22 cellular contexts compared by ENCODE assay signal in genomic region chr20:62566266-62566665, GRCh38.
DNase-seq lines count a peak whose midpoint lies in the region; ATAC-seq, FAIRE-seq and TF ChIP-seq lines count a peak whose summit lies in the region.
"Had no signal": no experiment of that assay in that cellular context is flagged by ENCODE, and none has a peak within 500 bp of the region (broad histone marks: within the 10 kb centered on the region; RNA-seq: fewer than 3 reads in every experiment).

No MANE protein-coding gene starts in this region.

- WGBS in HepG2 (ENCODE audit: low lambda C conversion rate): 17% methylated on average over 6 of the region's 11 CpGs
- no CpG with 5 or more reads among the region's 11 CpGs for WGBS in right lobe of liver (ENCODE audit: insufficient coverage, low coverage, low lambda C conversion rate, missing lambda C conversion rate)
- no CpG with 5 or more reads among the region's 11 CpGs for WGBS in neuronal stem cell (ENCODE audit: extremely low coverage in 2 of 2, insufficient read length in 2 of 2, insufficient replicate concordance in 1 of 2), 2 donors

- no peak overlapping the region for H2BK15ac ChIP-seq in neuronal stem cell (ENCODE audit: low read length)

- TF ChIP-seq CTCF in cardiac muscle cell (IDR thresholded peaks at IDR 0.05; ENCODE audit: low read depth, low read length): no peak
- TF ChIP-seq CTCF in HepG2 (CRISPR knock-in tag; IDR thresholded peaks at IDR 0.05): no peak
- no peak for TF ChIP-seq CTCF in right lobe of liver (IDR thresholded peaks at IDR 0.05)

- H3K9me3 ChIP-seq in cardiac muscle cell (ENCODE audit: low read depth) (no peaks in the 10 kb centered on the region), HepG2 (ENCODE audit: low read length) (no peaks in the 10 kb centered on the region), right lobe of liver (no peaks in the 10 kb centered on the region), neuronal stem cell (replicated peaks in 1 of 2; ENCODE audit: control insufficient read depth in 2 of 2, insufficient read depth in 1 of 2, low read depth in 1 of 2, low read length in 2 of 2) (peaks cover 0 to 3% of the 10 kb centered on the region in 2 donors), skeletal muscle tissue (ENCODE audit: control insufficient read depth in 3 of 3, low read length in 3 of 3) (peaks cover 0 to 3% (median 3%) of the 10 kb centered on the region in 3 donors)
- H3K9me3 ChIP-seq: A549, Caco-2 had no signal

- FAIRE-seq in HepG2 (lab: Jason Lieb, UNC): no peak
- FAIRE-seq: A549, D721Med, G401.6, GM12892, GM18507 had no signal

- no peak overlapping the region for H3K4ac ChIP-seq in neuronal stem cell (ENCODE audit: low read length)

- peak overlapping the region; percentile 56 for H3K14ac ChIP-seq in neuronal stem cell (ENCODE audit: low read length)

- in situ Hi-C loops in HepG2 (cut with HindIII; ENCODE audit: extremely low pct_ligation_motif_present, low pct_unique_long_range_greater_than_20kb): no loop called here

- H4K8ac ChIP-seq in neuronal stem cell (ENCODE audit: low read depth, low read length): no peak overlapping the region

- no peak overlapping the region for H2BK120ac ChIP-seq in neuronal stem cell (ENCODE audit: low read depth, low read length)

- peak overlapping the region; percentile 28 for H3K18ac ChIP-seq in neuronal stem cell (ENCODE audit: low read length)

- H3K79me2 ChIP-seq in HepG2 (ENCODE audit: insufficient read depth, low read length): no peaks in the 10 kb centered on the region

- H2AFZ ChIP-seq in HepG2 (ENCODE audit: low read length) (no peak overlapping the region), neuronal stem cell (ENCODE audit: low read length) (no peak overlapping the region)

- H3K27ac ChIP-seq in cardiac muscle cell (peak overlapping the region; percentile 71), HepG2 (ENCODE audit: extremely low read length, insufficient read depth, low read length) (no peak overlapping the region), right lobe of liver (no peak overlapping the region), neuronal stem cell (replicated peaks; ENCODE audit: low read length) (no peak overlapping the region), skeletal muscle tissue (ENCODE audit: low read depth, low read length) (peak overlapping the region; percentile 73)
- H3K27ac ChIP-seq: 22Rv1, A549, C4-2B had no signal

- H3K27me3 ChIP-seq in cardiac muscle cell (no peaks in the 10 kb centered on the region), HepG2 (ENCODE audit: control insufficient read depth in 1 of 2, insufficient read depth in 2 of 2, low read length in 2 of 2) (peaks cover 32 to 96% of the 10 kb centered on the region in 2 experiments), right lobe of liver (no peaks in the 10 kb centered on the region), neuronal stem cell (ENCODE audit: control insufficient read depth in 3 of 3, insufficient read depth in 3 of 3, low read depth in 1 of 3, low read length in 3 of 3) (peaks cover 0 to 64% (median 2%) of the 10 kb centered on the region in 3 experiments), skeletal muscle tissue (ENCODE audit: control insufficient read depth in 3 of 3, insufficient read depth in 3 of 3, low read length in 3 of 3) (peaks cover 0 to 5% (median 3%) of the 10 kb centered on the region in 3 donors)

- intact Hi-C loops in Right ventricle myocardium superior (cut with DNase I): loop anchor here (5.0 kb wide), 1 partner anchor 64 kb away; no protein-coding TSS in a partner anchor
- intact Hi-C loops in HepG2 (cut with micrococcal nuclease; ENCODE audit: unreplicated experiment): no loop called here
- intact Hi-C loops in right lobe of liver (cut with DNase I): no loop called here

- H3K4me2 ChIP-seq in HepG2 (ENCODE audit: low read depth, low read length) (no peak overlapping the region), neuronal stem cell (ENCODE audit: insufficient read depth, low read length, poor library complexity, severe bottlenecking) (no peak overlapping the region)
- H3K4me2 ChIP-seq: A549 had no signal

- DNase-seq in cardiac muscle cell (ENCODE audit: low read depth in 1 of 2, low spot score in 1 of 2) (no peak), Right ventricle myocardium superior (no peak), HepG2 (ENCODE audit: low spot score) (no peak), right lobe of liver (no peak), neuronal stem cell (ENCODE audit: low spot score) (no peak)
- DNase-seq: AML-193; Caco-2; CD4-positive, alpha-beta T cell; GOT3; H7; HFFc6 had no signal

- peaks cover 4% of the 10 kb centered on the region; the same call in 1 of the 2 replicates for H4K20me1 ChIP-seq in HepG2 (ENCODE audit: insufficient read depth, low read length)

- no peaks in the 10 kb centered on the region for H3K4me1 ChIP-seq in cardiac muscle cell (ENCODE audit: low read depth)
- H3K4me1 ChIP-seq in HepG2 (ENCODE audit: insufficient read depth, low read length): no peaks in the 10 kb centered on the region
- H3K4me1 ChIP-seq in right lobe of liver: no peaks in the 10 kb centered on the region
- H3K4me1 ChIP-seq in neuronal stem cell (ENCODE audit: control insufficient read depth in 2 of 2, insufficient read depth in 1 of 2, low read depth in 1 of 2, low read length in 2 of 2): peaks cover 0 to 5% of the 10 kb centered on the region in 2 donors
- peaks cover 0 to 72% (median 43%) of the 10 kb centered on the region in 3 donors for H3K4me1 ChIP-seq in skeletal muscle tissue (ENCODE audit: control insufficient read depth in 3 of 3, insufficient read depth in 3 of 3, low read length in 3 of 3)
- H3K4me1 ChIP-seq: A549 had no signal

- H3K4me3 ChIP-seq in cardiac muscle cell (no peak overlapping the region), HepG2 (replicated peaks in 1 of 3; ENCODE audit: insufficient read depth in 1 of 3, low read depth in 2 of 3, low read length in 3 of 3) (no peak overlapping the region), right lobe of liver (no peak overlapping the region), neuronal stem cell (ENCODE audit: low read length in 2 of 2) (no peak overlapping the region), skeletal muscle tissue (ENCODE audit: low read length in 3 of 3) (no peak overlapping the region)
- H3K4me3 ChIP-seq: A549 had no signal

- TF ChIP-seq EP300 in HepG2 (IDR thresholded peaks at IDR 0.05; ENCODE audit: low read depth in 2 of 2, low read length in 2 of 2) (no peak), HepG2 (CRISPR knock-in tag; IDR thresholded peaks at IDR 0.05; ENCODE audit: borderline replicate concordance) (no peak)

- POLR2A ChIA-PET in HepG2 (lab: Yijun Ruan, JAX): no interaction called here

- CTCF ChIA-PET in HepG2 (lab: Yijun Ruan, JAX; ENCODE audit: low intra/inter-chr PET ratio, low total read pairs): no interaction called here

- no TSS peak for BruUV-seq in HepG2 (replicated peaks; lab: Mats Ljungman, UMichigan)

- no peak for TF ChIP-seq RAD21 in HepG2 (CRISPR knock-in tag; IDR thresholded peaks at IDR 0.05)

- TF ChIP-seq POLR2A in HepG2 (IDR thresholded peaks at IDR 0.05; ENCODE audit: insufficient read depth in 1 of 2, low read depth in 2 of 2, low read length in 2 of 2) (no peak), right lobe of liver (IDR thresholded peaks at IDR 0.05) (no peak)

- peak overlapping the region; percentile 85 for H3K23ac ChIP-seq in neuronal stem cell (ENCODE audit: low read depth, low read length, poor library complexity)

- H2AK5ac ChIP-seq in neuronal stem cell (ENCODE audit: low read depth, low read length): peak overlapping the region; percentile 26

- H3K9ac ChIP-seq in HepG2 (ENCODE audit: insufficient read depth, low read depth, low read length) (no peak overlapping the region), neuronal stem cell (ENCODE audit: low read depth, low read length, poor library complexity) (no peak overlapping the region), skeletal muscle tissue (ENCODE audit: low read depth in 1 of 3, low read length in 3 of 3) (peak overlapping the region in 2 of 3 donors; percentile 54 to 59)

- no peak overlapping the region for H2BK12ac ChIP-seq in neuronal stem cell (ENCODE audit: low read length)

- no peak overlapping the region for H4K91ac ChIP-seq in neuronal stem cell (ENCODE audit: low read depth, low read length, poor library complexity)

- peak overlapping the region; percentile 3 for H2BK5ac ChIP-seq in neuronal stem cell (ENCODE audit: low read length)

- no peak for ATAC-seq in Right ventricle myocardium superior (ENCODE audit: poor library complexity)
- no peak for ATAC-seq in HepG2
- ATAC-seq in right lobe of liver: no peak
- ATAC-seq in HG02798 (IDR thresholded peaks at IDR 0.05; ENCODE audit: poor library complexity, unreplicated experiment): no peak
- ATAC-seq in GM18861 (IDR thresholded peaks at IDR 0.05; ENCODE audit: unreplicated experiment): no peak
- ATAC-seq: A549, HCT116 had no signal

- H3K79me1 ChIP-seq in neuronal stem cell (ENCODE audit: low read depth, low read length): peaks cover 3% of the 10 kb centered on the region

- no peaks in the 10 kb centered on the region for H3K36me3 ChIP-seq in cardiac muscle cell
- no peaks in the 10 kb centered on the region for H3K36me3 ChIP-seq in HepG2 (replicated peaks in 1 of 2; ENCODE audit: control insufficient read depth in 1 of 2, insufficient read depth in 2 of 2, low read length in 2 of 2)
- H3K36me3 ChIP-seq in right lobe of liver: no peaks in the 10 kb centered on the region
- no peaks in the 10 kb centered on the region for H3K36me3 ChIP-seq in neuronal stem cell (replicated peaks in 1 of 2; ENCODE audit: control insufficient read depth in 2 of 2, insufficient read depth in 2 of 2, low read length in 2 of 2)
- H3K36me3 ChIP-seq in skeletal muscle tissue (ENCODE audit: control insufficient read depth in 3 of 3, insufficient read depth in 3 of 3, low read length in 3 of 3): peaks cover 34 to 41% (median 36%) of the 10 kb centered on the region in 3 donors

TF ChIP-seq in HepG2, 621 proteins besides CTCF, POLR2A, EP300 and RAD21:
- TF ChIP-seq MTA1 (CRISPR knock-in tag; IDR thresholded peaks at IDR 0.05; ENCODE audit: borderline replicate concordance): 0 out of 2 replicates have a peak, but pooled peaks have one; percentile 16
- TF ChIP-seq POLR2AphosphoS5 (IDR thresholded peaks at IDR 0.05; ENCODE audit: low read depth, low read length): no peak

Comparison
In these comparisons a context has a peak if more than half of its experiments do, and no peak if none do; other contexts are left out.
1. H3K27ac ChIP-seq: peak in cardiac muscle cell (single experiment) and skeletal muscle tissue (single experiment); none in HepG2 (single experiment), right lobe of liver (0 of 3) and neuronal stem cell (single experiment).
2. H3K9ac ChIP-seq: peak in skeletal muscle tissue (2 of 3); none in HepG2 (single experiment) and neuronal stem cell (single experiment).